10 cellular contexts compared by ENCODE assay signal in genomic region chr12:75389706-75390105, GRCh38. TPM values are rescaled to one million over a fixed set of nuclear protein-coding genes. Genes with fewer than 3 reads are reported as not detected.
DNase-seq lines count a peak whose midpoint lies in the region; ATAC-seq, FAIRE-seq and TF ChIP-seq lines count a peak whose summit lies in the region.
"Had no signal": no experiment of that assay in that cellular context is flagged by ENCODE, and none has a peak within 500 bp of the region (broad histone marks: within the 10 kb centered on the region; RNA-seq: fewer than 3 reads in every experiment).

No MANE protein-coding gene starts in this region.

- H3K9me3 ChIP-seq in SU-DHL-6 (ENCODE audit: insufficient read depth, low read length) (no peaks in the 10 kb centered on the region), small intestine (ENCODE audit: control insufficient read depth, low read depth) (no peaks in the 10 kb centered on the region)

- H3K27ac ChIP-seq in SU-DHL-6 (ENCODE audit: low read depth, low read length) (no peak overlapping the region), small intestine (ENCODE audit: low read depth in 1 of 2, low read length in 1 of 2) (no peak overlapping the region)

- H3F3A ChIP-seq in SU-DHL-6 (ENCODE audit: insufficient read depth) = peaks cover 10% of the 10 kb centered on the region; the same call in 1 of the 2 replicates

- H2AFZ ChIP-seq in SU-DHL-6 (ENCODE audit: low read depth, low read length, severe bottlenecking) = no peak overlapping the region

- no peaks in the 10 kb centered on the region for H3K9me2 ChIP-seq in SU-DHL-6 (replicated peaks; ENCODE audit: insufficient read depth, low read length)

- no peak for ATAC-seq in HG03097 (IDR thresholded peaks at IDR 0.05; ENCODE audit: low FRiP score, unreplicated experiment)
- no peak for ATAC-seq in HG03039 (IDR thresholded peaks at IDR 0.05; ENCODE audit: unreplicated experiment)
- ATAC-seq in HG02840 (IDR thresholded peaks at IDR 0.05; ENCODE audit: low FRiP score, unreplicated experiment) = no peak
- ATAC-seq: left colon had no signal

- H3K9ac ChIP-seq in SU-DHL-6 (ENCODE audit: low read length) = no peak overlapping the region

- 19 to 29% (median 21%) methylated on average over 1 of the region's 1 CpG for WGBS in small intestine, 3 donors

- peak overlapping the region; percentile 88 for H3K4me2 ChIP-seq in SU-DHL-6 (ENCODE audit: low read depth, low read length, poor library complexity, severe bottlenecking)

- in situ Hi-C loops in GM13977 (cut with MboI; ENCODE audit: low pct_unique_long_range_greater_than_20kb, low sequenced_read_pairs, unreplicated experiment) = no loop called here

- peaks cover 0 to 3% of the 10 kb centered on the region in 2 donors for H3K4me1 ChIP-seq in small intestine (ENCODE audit: control insufficient read depth in 2 of 2, insufficient read depth in 1 of 2, low read depth in 1 of 2, low read length in 1 of 2)

- H3K4me3 ChIP-seq in SU-DHL-6 (ENCODE audit: insufficient read depth, low read length, poor library complexity, severe bottlenecking) (no peak overlapping the region), small intestine (ENCODE audit: low read depth in 1 of 2, low read length in 2 of 2) (no peak overlapping the region)

- peak; percentile 33 for FAIRE-seq in small intestine (lab: Jason Lieb, UNC)

- H3K27me3 ChIP-seq in SU-DHL-6 (ENCODE audit: low read length) = no peaks in the 10 kb centered on the region
- no peaks in the 10 kb centered on the region for H3K27me3 ChIP-seq in small intestine (ENCODE audit: control insufficient read depth in 2 of 2, insufficient read depth in 2 of 2, low read length in 2 of 2)

- H4K20me1 ChIP-seq in SU-DHL-6 (ENCODE audit: low read depth, low read length) = no peaks in the 10 kb centered on the region

- TF ChIP-seq CTCF in GM13977 (IDR thresholded peaks at IDR 0.05; ENCODE audit: extremely low read depth, insufficient read depth, missing control alignments) (no peak), SU-DHL-6 (IDR thresholded peaks at IDR 0.05; ENCODE audit: insufficient read depth, low read length, poor library complexity, severe bottlenecking) (no peak)

- peak; percentile 7 for DNase-seq in GM13977 (ENCODE audit: low spot score)
- peak; percentile 44 for DNase-seq in fibroblast of peridontal ligament (ENCODE audit: extremely low read depth)
- DNase-seq in small intestine = peak; percentile 14
- DNase-seq in cortex of kidney (lab: John Stamatoyannopoulos, UW) = no peak
- DNase-seq: activated effector memory CD4-positive, alpha-beta T cell treated with Interleukin-2 at 50 U/mL for 16 hours; left colon had no signal

- H3K79me2 ChIP-seq in SU-DHL-6 (ENCODE audit: insufficient read depth, low read length) = no peaks in the 10 kb centered on the region

- H3K36me3 ChIP-seq in SU-DHL-6 (ENCODE audit: low read length) (no peaks in the 10 kb centered on the region), small intestine (ENCODE audit: control insufficient read depth in 2 of 2, insufficient read depth in 2 of 2, low read length in 2 of 2) (no peaks in the 10 kb centered on the region)

RNA-seq across cellular contexts. Expression of gene GLIPR1L2, which starts 1.2 kb away (rescaled TPM):
- polyA plus RNA-seq in small intestine = under 1 TPM in 1 of 3 donors, not detected in 2; 0.46 TPM

RNA-seq across cellular contexts. Expression of gene GLIPR1L1, which starts 55.2 kb away (rescaled TPM):
- polyA plus RNA-seq in small intestine = not detected

RNA-seq across cellular contexts. Expression of gene CAPS2, which starts 59.6 kb away (rescaled TPM):
- polyA plus RNA-seq in small intestine = 1 to 10 TPM in 2 of 3 donors, under 1 TPM in 1; 0.27 to 3.1 (median 1.8) TPM
